In the genomic region with DNA sequence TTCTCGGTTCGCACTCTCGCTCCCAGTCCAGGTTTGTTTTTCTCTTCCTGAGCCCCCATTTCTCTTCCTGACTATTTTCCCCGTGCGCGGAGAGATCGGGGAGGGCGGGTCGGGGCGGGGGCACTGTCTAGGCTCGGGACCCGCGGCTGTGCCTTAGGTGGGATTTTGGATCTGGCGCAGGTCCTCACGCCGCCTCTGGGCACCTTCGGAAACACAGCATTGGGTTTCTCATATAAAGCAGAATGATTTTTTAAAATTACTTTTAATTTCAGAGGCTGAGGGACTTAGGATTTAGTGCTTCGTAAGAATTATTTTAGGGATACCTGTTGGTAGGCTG, we compare ENCODE assay signal across 1 cellular context.
TF ChIP-seq lines count a peak whose summit lies in the region.

No MANE protein-coding gene starts in this region.

TF ChIP-seq in GM23338, 12 proteins besides CTCF, POLR2A, EP300 and RAD21 (continued from another document):
- TF ChIP-seq, protein P1, sequence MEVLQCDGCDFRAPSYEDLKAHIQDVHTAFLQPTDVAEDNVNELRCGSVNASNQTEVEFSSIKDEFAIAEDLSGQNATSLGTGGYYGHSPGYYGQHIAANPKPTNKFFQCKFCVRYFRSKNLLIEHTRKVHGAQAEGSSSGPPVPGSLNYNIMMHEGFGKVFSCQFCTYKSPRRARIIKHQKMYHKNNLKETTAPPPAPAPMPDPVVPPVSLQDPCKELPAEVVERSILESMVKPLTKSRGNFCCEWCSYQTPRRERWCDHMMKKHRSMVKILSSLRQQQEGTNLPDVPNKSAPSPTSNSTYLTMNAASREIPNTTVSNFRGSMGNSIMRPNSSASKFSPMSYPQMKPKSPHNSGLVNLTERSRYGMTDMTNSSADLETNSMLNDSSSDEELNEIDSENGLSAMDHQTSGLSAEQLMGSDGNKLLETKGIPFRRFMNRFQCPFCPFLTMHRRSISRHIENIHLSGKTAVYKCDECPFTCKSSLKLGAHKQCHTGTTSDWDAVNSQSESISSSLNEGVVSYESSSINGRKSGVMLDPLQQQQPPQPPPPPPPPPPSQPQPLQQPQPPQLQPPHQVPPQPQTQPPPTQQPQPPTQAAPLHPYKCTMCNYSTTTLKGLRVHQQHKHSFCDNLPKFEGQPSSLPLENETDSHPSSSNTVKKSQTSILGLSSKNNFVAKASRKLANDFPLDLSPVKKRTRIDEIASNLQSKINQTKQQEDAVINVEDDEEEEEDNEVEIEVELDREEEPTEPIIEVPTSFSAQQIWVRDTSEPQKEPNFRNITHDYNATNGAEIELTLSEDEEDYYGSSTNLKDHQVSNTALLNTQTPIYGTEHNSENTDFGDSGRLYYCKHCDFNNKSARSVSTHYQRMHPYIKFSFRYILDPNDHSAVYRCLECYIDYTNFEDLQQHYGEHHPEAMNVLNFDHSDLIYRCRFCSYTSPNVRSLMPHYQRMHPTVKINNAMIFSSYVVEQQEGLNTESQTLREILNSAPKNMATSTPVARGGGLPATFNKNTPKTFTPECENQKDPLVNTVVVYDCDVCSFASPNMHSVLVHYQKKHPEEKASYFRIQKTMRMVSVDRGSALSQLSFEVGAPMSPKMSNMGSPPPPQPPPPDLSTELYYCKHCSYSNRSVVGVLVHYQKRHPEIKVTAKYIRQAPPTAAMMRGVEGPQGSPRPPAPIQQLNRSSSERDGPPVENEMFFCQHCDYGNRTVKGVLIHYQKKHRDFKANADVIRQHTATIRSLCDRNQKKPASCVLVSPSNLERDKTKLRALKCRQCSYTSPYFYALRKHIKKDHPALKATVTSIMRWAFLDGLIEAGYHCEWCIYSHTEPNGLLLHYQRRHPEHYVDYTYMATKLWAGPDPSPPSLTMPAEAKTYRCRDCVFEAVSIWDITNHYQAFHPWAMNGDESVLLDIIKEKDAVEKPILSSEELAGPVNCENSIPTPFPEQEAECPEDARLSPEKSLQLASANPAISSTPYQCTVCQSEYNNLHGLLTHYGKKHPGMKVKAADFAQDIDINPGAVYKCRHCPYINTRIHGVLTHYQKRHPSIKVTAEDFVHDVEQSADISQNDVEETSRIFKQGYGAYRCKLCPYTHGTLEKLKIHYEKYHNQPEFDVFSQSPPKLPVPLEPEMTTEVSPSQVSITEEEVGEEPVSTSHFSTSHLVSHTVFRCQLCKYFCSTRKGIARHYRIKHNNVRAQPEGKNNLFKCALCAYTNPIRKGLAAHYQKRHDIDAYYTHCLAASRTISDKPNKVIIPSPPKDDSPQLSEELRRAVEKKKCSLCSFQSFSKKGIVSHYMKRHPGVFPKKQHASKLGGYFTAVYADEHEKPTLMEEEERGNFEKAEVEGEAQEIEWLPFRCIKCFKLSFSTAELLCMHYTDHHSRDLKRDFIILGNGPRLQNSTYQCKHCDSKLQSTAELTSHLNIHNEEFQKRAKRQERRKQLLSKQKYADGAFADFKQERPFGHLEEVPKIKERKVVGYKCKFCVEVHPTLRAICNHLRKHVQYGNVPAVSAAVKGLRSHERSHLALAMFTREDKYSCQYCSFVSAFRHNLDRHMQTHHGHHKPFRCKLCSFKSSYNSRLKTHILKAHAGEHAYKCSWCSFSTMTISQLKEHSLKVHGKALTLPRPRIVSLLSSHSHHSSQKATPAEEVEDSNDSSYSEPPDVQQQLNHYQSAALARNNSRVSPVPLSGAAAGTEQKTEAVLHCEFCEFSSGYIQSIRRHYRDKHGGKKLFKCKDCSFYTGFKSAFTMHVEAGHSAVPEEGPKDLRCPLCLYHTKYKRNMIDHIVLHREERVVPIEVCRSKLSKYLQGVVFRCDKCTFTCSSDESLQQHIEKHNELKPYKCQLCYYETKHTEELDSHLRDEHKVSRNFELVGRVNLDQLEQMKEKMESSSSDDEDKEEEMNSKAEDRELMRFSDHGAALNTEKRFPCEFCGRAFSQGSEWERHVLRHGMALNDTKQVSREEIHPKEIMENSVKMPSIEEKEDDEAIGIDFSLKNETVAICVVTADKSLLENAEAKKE (CRISPR knock-in tag; IDR thresholded peaks at IDR 0.05), result no peak
- TF ChIP-seq CREB1 (CRISPR knock-in tag; IDR thresholded peaks at IDR 0.05; ENCODE audit: low read depth), result no peak
- no peak for TF ChIP-seq STAT1 (IDR thresholded peaks at IDR 0.05; ENCODE audit: unreplicated experiment)
- TF ChIP-seq, protein P2, sequence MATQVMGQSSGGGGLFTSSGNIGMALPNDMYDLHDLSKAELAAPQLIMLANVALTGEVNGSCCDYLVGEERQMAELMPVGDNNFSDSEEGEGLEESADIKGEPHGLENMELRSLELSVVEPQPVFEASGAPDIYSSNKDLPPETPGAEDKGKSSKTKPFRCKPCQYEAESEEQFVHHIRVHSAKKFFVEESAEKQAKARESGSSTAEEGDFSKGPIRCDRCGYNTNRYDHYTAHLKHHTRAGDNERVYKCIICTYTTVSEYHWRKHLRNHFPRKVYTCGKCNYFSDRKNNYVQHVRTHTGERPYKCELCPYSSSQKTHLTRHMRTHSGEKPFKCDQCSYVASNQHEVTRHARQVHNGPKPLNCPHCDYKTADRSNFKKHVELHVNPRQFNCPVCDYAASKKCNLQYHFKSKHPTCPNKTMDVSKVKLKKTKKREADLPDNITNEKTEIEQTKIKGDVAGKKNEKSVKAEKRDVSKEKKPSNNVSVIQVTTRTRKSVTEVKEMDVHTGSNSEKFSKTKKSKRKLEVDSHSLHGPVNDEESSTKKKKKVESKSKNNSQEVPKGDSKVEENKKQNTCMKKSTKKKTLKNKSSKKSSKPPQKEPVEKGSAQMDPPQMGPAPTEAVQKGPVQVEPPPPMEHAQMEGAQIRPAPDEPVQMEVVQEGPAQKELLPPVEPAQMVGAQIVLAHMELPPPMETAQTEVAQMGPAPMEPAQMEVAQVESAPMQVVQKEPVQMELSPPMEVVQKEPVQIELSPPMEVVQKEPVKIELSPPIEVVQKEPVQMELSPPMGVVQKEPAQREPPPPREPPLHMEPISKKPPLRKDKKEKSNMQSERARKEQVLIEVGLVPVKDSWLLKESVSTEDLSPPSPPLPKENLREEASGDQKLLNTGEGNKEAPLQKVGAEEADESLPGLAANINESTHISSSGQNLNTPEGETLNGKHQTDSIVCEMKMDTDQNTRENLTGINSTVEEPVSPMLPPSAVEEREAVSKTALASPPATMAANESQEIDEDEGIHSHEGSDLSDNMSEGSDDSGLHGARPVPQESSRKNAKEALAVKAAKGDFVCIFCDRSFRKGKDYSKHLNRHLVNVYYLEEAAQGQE (IDR thresholded peaks at IDR 0.05; ENCODE audit: unreplicated experiment), result no peak
- TF ChIP-seq JUNB (IDR thresholded peaks at IDR 0.05; ENCODE audit: unreplicated experiment), result no peak
- no peak for TF ChIP-seq NANOG (IDR thresholded peaks at IDR 0.05; ENCODE audit: borderline replicate concordance)
- TF ChIP-seq ZNF114 (CRISPR knock-in tag; IDR thresholded peaks at IDR 0.05), result no peak
- TF ChIP-seq EZH2 (IDR thresholded peaks at IDR 0.05; ENCODE audit: low read depth, unreplicated experiment), result no peak
- TF ChIP-seq EZH2phosphoT487 (IDR thresholded peaks at IDR 0.05; ENCODE audit: unreplicated experiment), result no peak
- TF ChIP-seq POLR2AphosphoS5 (IDR thresholded peaks at IDR 0.05; ENCODE audit: low read depth), result no peak
